10 cellular contexts compared by ENCODE assay signal in the genomic region with DNA sequence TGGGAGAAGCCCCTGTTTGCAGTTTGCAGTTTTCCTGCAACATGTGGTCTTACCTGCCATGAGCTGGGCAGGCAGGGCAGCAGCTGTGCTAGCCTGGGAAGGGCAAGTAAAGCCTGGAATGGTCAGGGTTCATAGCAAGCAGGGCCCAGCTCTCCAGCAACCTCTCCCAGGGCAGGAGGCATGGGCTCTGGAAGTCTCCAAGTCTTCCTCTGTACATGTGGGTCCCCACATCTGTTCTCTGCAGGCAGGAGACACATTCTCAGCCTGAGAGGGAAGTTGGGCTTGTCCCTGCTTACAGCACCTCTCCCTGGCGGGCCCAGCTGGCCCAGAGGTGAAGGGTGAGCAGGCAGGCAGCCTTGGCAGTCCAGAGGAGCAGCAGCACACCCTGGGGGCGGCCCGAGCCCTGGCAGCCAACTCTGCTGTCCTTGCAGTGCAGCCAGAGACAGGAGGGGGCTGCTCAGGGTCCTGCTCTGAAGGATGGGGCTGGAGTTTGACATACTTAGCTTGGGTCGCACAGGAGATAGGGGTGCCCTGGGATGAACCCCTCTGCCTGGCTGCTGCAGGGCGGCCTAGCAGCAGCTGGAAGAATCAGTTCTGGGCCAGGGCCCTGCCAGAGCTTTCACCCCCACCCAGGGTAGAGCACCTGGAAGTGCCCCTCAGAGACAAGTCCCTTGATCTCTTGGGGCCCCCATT.
DNase-seq lines count a peak whose midpoint lies in the region; ATAC-seq and TF ChIP-seq lines count a peak whose summit lies in the region.
"Had no signal": no experiment of that assay in that cellular context is flagged by ENCODE, and none has a peak within 500 bp of the region (broad histone marks: within the 10 kb centered on the region; RNA-seq: fewer than 3 reads in every experiment).

No MANE protein-coding gene starts in this region.

- H3K4me3 Mint-ChIP-seq in endodermal cell: no peak overlapping the region
- H3K4me3 Mint-ChIP-seq: CD8-positive, alpha-beta T cell; natural killer cell treated with Interleukin-12 subunit alpha and Interleukin-12 subunit beta and Interleukin-15 and Interleukin-18, amount 100 ng/mL, for 72 hours had no signal

- ATAC-seq in GM18907 (IDR thresholded peaks at IDR 0.05; ENCODE audit: unreplicated experiment) (no peak), GM21529 (IDR thresholded peaks at IDR 0.05; ENCODE audit: unreplicated experiment) (no peak), HG02870 (IDR thresholded peaks at IDR 0.05; ENCODE audit: unreplicated experiment) (no peak)
- ATAC-seq: CD8-positive, alpha-beta T cell had no signal

- H3K4me1 ChIP-seq in endodermal cell (ENCODE audit: control insufficient read depth, insufficient read depth, low read length): peaks cover 21% of the 10 kb centered on the region

- H3K27ac ChIP-seq in endodermal cell (ENCODE audit: low read depth, low read length): no peak overlapping the region

- H3K27me3 ChIP-seq in endodermal cell (ENCODE audit: control insufficient read depth, insufficient read depth, low read length, poor library complexity, severe bottlenecking): no peaks in the 10 kb centered on the region

- H3K4me1 Mint-ChIP-seq in endodermal cell: peaks cover 37% of the 10 kb centered on the region

- WGBS in endodermal cell (ENCODE audit: insufficient coverage in 1 of 2, insufficient read length in 1 of 2), 2 experiments: 17 to 49% methylated on average over 1 to 5 of the region's 5 CpGs

- peaks cover 5% of the 10 kb centered on the region for H3K9me3 Mint-ChIP-seq in endodermal cell

- no peaks in the 10 kb centered on the region for H3K36me3 Mint-ChIP-seq in endodermal cell (ENCODE audit: low read depth)
- H3K36me3 Mint-ChIP-seq: CD8-positive, alpha-beta T cell had no signal

- no peaks in the 10 kb centered on the region for H3K36me3 ChIP-seq in endodermal cell (ENCODE audit: control insufficient read depth, insufficient read depth, low read length)

- H3K4me3 ChIP-seq in endodermal cell (ENCODE audit: low read length): no peak overlapping the region

- DNase-seq in SIG-M5 treated with dmso at 0.1 percent for 504 hours (lab: John Stamatoyannopoulos, UW; ENCODE audit: unreplicated experiment) (peak; percentile 35), SIG-M5 (lab: John Stamatoyannopoulos, UW) (no peak), NOMO-1 treated with DMSO at 0.1 percent for 48 hours (lab: John Stamatoyannopoulos, UW; ENCODE audit: unreplicated experiment) (peak; percentile 86), endodermal cell (peak; percentile 96), mucosa of gallbladder (ENCODE audit: low spot score) (peak; percentile 67)

- H3K9me3 ChIP-seq in endodermal cell (ENCODE audit: control insufficient read depth, low read length): peaks cover 12% of the 10 kb centered on the region

- peak; percentile 94 for TF ChIP-seq CTCF in endodermal cell (conservative IDR thresholded peaks at IDR 0.05)

- H3K27ac Mint-ChIP-seq in endodermal cell: no peak overlapping the region
- H3K27ac Mint-ChIP-seq: CD8-positive, alpha-beta T cell; natural killer cell treated with Interleukin-12 subunit alpha and Interleukin-12 subunit beta and Interleukin-15 and Interleukin-18, amount 100 ng/mL, for 72 hours had no signal

- H3K9ac ChIP-seq in endodermal cell (ENCODE audit: extremely low read depth, low read length, poor library complexity, severe bottlenecking): no peak overlapping the region

- no peaks in the 10 kb centered on the region for H3K27me3 Mint-ChIP-seq in endodermal cell (ENCODE audit: insufficient read depth)
